21 cellular contexts compared by ENCODE assay signal in genomic region chr4:77082886-77083608, GRCh38. TPM values are rescaled to one million over a fixed set of nuclear protein-coding genes. Genes with fewer than 3 reads are reported as not detected.
DNase-seq lines count a peak whose midpoint lies in the region; ATAC-seq, FAIRE-seq and TF ChIP-seq lines count a peak whose summit lies in the region.
"Had no signal": no experiment of that assay in that cellular context is flagged by ENCODE, and none has a peak within 500 bp of the region (broad histone marks: within the 10 kb centered on the region; RNA-seq: fewer than 3 reads in every experiment).

No MANE protein-coding gene starts in this region.

- no peak overlapping the region for H3K4me3 ChIP-seq in smooth muscle cell
- H3K4me3 ChIP-seq: SJSA1 had no signal

- H3K36me3 Mint-ChIP-seq in WTC11 (no peaks in the 10 kb centered on the region), nephron progenitor cell (ENCODE audit: low read depth) (peaks cover 8% of the 10 kb centered on the region)
- H3K36me3 Mint-ChIP-seq in activated CD8-positive, alpha-beta T cell treated with anti-CD3 and anti-CD28 coated beads for 36 hours (ENCODE audit: low read depth), result peaks cover 6% of the 10 kb centered on the region

- H3K4me1 ChIP-seq in smooth muscle cell (ENCODE audit: low read depth), result no peaks in the 10 kb centered on the region
- H3K4me1 ChIP-seq: SJSA1 had no signal

- H3K79me2 ChIP-seq in smooth muscle cell (ENCODE audit: low read depth), result peaks cover 8% of the 10 kb centered on the region

- H3K4me3 Mint-ChIP-seq in WTC11, result no peak overlapping the region
- H3K4me3 Mint-ChIP-seq in nephron progenitor cell, result no peak overlapping the region
- H3K4me3 Mint-ChIP-seq in activated CD8-positive, alpha-beta T cell treated with anti-CD3 and anti-CD28 coated beads for 36 hours, result no peak overlapping the region
- H3K4me3 Mint-ChIP-seq: CD14-positive monocyte, IgD-negative memory B cell had no signal

- no peak overlapping the region for H3K9ac ChIP-seq in smooth muscle cell (ENCODE audit: low read depth)

- H3K27ac Mint-ChIP-seq in WTC11 (no peak overlapping the region), nephron progenitor cell (peak overlapping the region; percentile 47)
- no peak overlapping the region for H3K27ac Mint-ChIP-seq in activated CD8-positive, alpha-beta T cell treated with anti-CD3 and anti-CD28 coated beads for 36 hours
- H3K27ac Mint-ChIP-seq: IgD-negative memory B cell had no signal

- H3K27me3 Mint-ChIP-seq in WTC11 (ENCODE audit: low read depth), result 0 out of 2 replicates have a peak, but pooled peaks cover 2% of the 10 kb centered on the region
- peaks cover 6% of the 10 kb centered on the region for H3K27me3 Mint-ChIP-seq in nephron progenitor cell (ENCODE audit: low read depth, poor library complexity)
- H3K27me3 Mint-ChIP-seq in activated CD8-positive, alpha-beta T cell treated with anti-CD3 and anti-CD28 coated beads for 36 hours, result no peaks in the 10 kb centered on the region
- H3K27me3 Mint-ChIP-seq: IgD-negative memory B cell had no signal

- H3K9me3 Mint-ChIP-seq in WTC11, result 0 out of 2 replicates have a peak, but pooled peaks cover 4% of the 10 kb centered on the region
- H3K9me3 Mint-ChIP-seq in nephron progenitor cell, result peaks cover 7% of the 10 kb centered on the region
- H3K9me3 Mint-ChIP-seq in activated CD8-positive, alpha-beta T cell treated with anti-CD3 and anti-CD28 coated beads for 36 hours, result no peaks in the 10 kb centered on the region
- H3K9me3 Mint-ChIP-seq: IgD-negative memory B cell had no signal

- H2AFZ ChIP-seq in smooth muscle cell (ENCODE audit: low read depth), result no peak overlapping the region

- WGBS in smooth muscle cell (ENCODE audit: low lambda C conversion rate), result 92% methylated on average over 11 of the region's 11 CpGs

- peak; percentile 62 for ATAC-seq in WTC11
- ATAC-seq in activated CD8-positive, alpha-beta T cell treated with anti-CD3 and anti-CD28 coated beads for 36 hours, result no peak

- POLR2A ChIA-PET in WTC11 (lab: Charles Lee), result interaction anchor here (0.6 to 1.0 kb wide), 3 partner anchors 11 to 1383 kb away, joined by 4 to 8 read pairs (median 4); no protein-coding TSS in a partner anchor
- POLR2A ChIA-PET in activated CD8-positive, alpha-beta T cell treated with anti-CD3 and anti-CD28 coated beads for 36 hours (lab: Charles Lee), result interaction anchor here (0.6 to 1.4 kb wide), 2 partner anchors 10 to 28 kb away, joined by 3 to 4 read pairs; no protein-coding TSS in a partner anchor

- DNase-seq in GF-D8 (lab: John Stamatoyannopoulos, UW) (peak; percentile 45), MV-4-11 (lab: John Stamatoyannopoulos, UW) (peak; percentile 48), WTC11 (ENCODE audit: low spot score) (no peak), nephron progenitor cell (no peak), frontal cortex (ENCODE audit: low spot score in 2 of 2) (no peak), smooth muscle cell (lab: John Stamatoyannopoulos, UW; ENCODE audit: unreplicated experiment) (no peak)
- no peak for DNase-seq in activated CD8-positive, alpha-beta T cell treated with anti-CD3 and anti-CD28 coated beads for 36 hours
- DNase-seq in stimulated activated CD8-positive, alpha-beta memory T cell treated with anti-CD3 and anti-CD28 coated beads, Interleukin-4, amount 100 ng/mL, for 48 hours, result no peak
- DNase-seq: COR-L47, DMS153, NCI-H1092 treated with DMSO at 0.1 percent for 48 hours, NCI-H1694, NCI-H2107, NCI-H226, NCI-H69, RPMI8226, SW 1271 had no signal

- H3K9me3 ChIP-seq in smooth muscle cell (replicated peaks; ENCODE audit: low read depth), result no peaks in the 10 kb centered on the region
- H3K9me3 ChIP-seq: SJSA1 had no signal

- no peaks in the 10 kb centered on the region for H3K36me3 ChIP-seq in smooth muscle cell (ENCODE audit: low read depth)
- H3K36me3 ChIP-seq: SJSA1 had no signal

- TF ChIP-seq CTCF in WTC11 (IDR thresholded peaks at IDR 0.05) (no peak), nephron progenitor cell (IDR thresholded peaks at IDR 0.05) (no peak), smooth muscle cell (IDR thresholded peaks at IDR 0.05; ENCODE audit: borderline replicate concordance, insufficient read depth, poor library complexity, severe bottlenecking) (no peak)
- TF ChIP-seq CTCF in activated CD8-positive, alpha-beta T cell treated with anti-CD3 and anti-CD28 coated beads for 36 hours (IDR thresholded peaks at IDR 0.05), result no peak

- FAIRE-seq in frontal cortex (lab: Jason Lieb, UNC), result no peak
- FAIRE-seq: GM12891 had no signal

- H3K4me1 Mint-ChIP-seq in WTC11 (peaks cover 10% of the 10 kb centered on the region), nephron progenitor cell (peaks cover 37% of the 10 kb centered on the region)
- H3K4me1 Mint-ChIP-seq in activated CD8-positive, alpha-beta T cell treated with anti-CD3 and anti-CD28 coated beads for 36 hours (ENCODE audit: low read depth), result peaks cover 20% of the 10 kb centered on the region

- H3K27ac ChIP-seq in smooth muscle cell (ENCODE audit: low read depth), result no peak overlapping the region
- H3K27ac ChIP-seq: SJSA1 had no signal

- intact Hi-C loops in activated CD8-positive, alpha-beta T cell treated with anti-CD3 and anti-CD28 coated beads for 36 hours (cut with micrococcal nuclease), result no loop called here

- H4K20me1 ChIP-seq in smooth muscle cell (ENCODE audit: low read depth), result no peaks in the 10 kb centered on the region

- no peaks in the 10 kb centered on the region for H3K27me3 ChIP-seq in smooth muscle cell (ENCODE audit: low read depth)
- H3K27me3 ChIP-seq: SJSA1 had no signal

- CTCF ChIA-PET in WTC11 (lab: Charles Lee), result interaction anchor here (0.7 to 3.1 kb wide), 5 partner anchors 9 to 121 kb away, joined by 3 to 26 read pairs (median 5); no protein-coding TSS in a partner anchor
- CTCF ChIA-PET in activated CD8-positive, alpha-beta T cell treated with anti-CD3 and anti-CD28 coated beads for 36 hours (lab: Charles Lee), result interaction anchor here (0.8 to 4.1 kb wide), 6 partner anchors 10 to 120 kb away, joined by 3 to 39 read pairs (median 4); no protein-coding TSS in a partner anchor

- no peak overlapping the region for H3K4me2 ChIP-seq in smooth muscle cell

- no peaks in the 10 kb centered on the region for H3F3A ChIP-seq in smooth muscle cell (ENCODE audit: low read depth)

TF ChIP-seq in WTC11, 78 proteins besides CTCF, POLR2A, EP300 and RAD21:
- TF ChIP-seq SMAD3 (CRISPR knock-in tag; IDR thresholded peaks at IDR 0.05; ENCODE audit: borderline replicate concordance), result no peak
- no peak for TF ChIP-seq JUN (CRISPR knock-in tag; IDR thresholded peaks at IDR 0.05)
- TF ChIP-seq, protein P1, sequence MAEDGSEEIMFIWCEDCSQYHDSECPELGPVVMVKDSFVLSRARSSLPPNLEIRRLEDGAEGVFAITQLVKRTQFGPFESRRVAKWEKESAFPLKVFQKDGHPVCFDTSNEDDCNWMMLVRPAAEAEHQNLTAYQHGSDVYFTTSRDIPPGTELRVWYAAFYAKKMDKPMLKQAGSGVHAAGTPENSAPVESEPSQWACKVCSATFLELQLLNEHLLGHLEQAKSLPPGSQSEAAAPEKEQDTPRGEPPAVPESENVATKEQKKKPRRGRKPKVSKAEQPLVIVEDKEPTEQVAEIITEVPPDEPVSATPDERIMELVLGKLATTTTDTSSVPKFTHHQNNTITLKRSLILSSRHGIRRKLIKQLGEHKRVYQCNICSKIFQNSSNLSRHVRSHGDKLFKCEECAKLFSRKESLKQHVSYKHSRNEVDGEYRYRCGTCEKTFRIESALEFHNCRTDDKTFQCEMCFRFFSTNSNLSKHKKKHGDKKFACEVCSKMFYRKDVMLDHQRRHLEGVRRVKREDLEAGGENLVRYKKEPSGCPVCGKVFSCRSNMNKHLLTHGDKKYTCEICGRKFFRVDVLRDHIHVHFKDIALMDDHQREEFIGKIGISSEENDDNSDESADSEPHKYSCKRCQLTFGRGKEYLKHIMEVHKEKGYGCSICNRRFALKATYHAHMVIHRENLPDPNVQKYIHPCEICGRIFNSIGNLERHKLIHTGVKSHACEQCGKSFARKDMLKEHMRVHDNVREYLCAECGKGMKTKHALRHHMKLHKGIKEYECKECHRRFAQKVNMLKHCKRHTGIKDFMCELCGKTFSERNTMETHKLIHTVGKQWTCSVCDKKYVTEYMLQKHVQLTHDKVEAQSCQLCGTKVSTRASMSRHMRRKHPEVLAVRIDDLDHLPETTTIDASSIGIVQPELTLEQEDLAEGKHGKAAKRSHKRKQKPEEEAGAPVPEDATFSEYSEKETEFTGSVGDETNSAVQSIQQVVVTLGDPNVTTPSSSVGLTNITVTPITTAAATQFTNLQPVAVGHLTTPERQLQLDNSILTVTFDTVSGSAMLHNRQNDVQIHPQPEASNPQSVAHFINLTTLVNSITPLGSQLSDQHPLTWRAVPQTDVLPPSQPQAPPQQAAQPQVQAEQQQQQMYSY (CRISPR knock-in tag; IDR thresholded peaks at IDR 0.05), result no peak
- no peak for TF ChIP-seq ZNF263 (CRISPR knock-in tag; IDR thresholded peaks at IDR 0.05; ENCODE audit: low read depth)

RNA-seq across cellular contexts. Expression of gene CCNI, which starts 7.3 kb away (rescaled TPM):
- total RNA-seq in WTC11 (2021) (213 to 253 TPM (median 248 TPM) in 3 replicates), frontal cortex (460 TPM), smooth muscle cell (222 and 245 TPM in 2 replicates)
- total RNA-seq in activated CD8-positive, alpha-beta T cell treated with anti-CD3 and anti-CD28 coated beads for 36 hours, result 100 to 1,000 TPM; 257 to 272 TPM
- 205 and 230 TPM in 2 replicates for polyA plus RNA-seq in smooth muscle cell

Comparison
In these comparisons a context has a peak if more than half of its experiments do, and no peak if none do; other contexts are left out.
1. DNase-seq: peak in GF-D8 (single experiment) and MV-4-11 (single experiment); none in WTC11 (single experiment), nephron progenitor cell (single experiment), frontal cortex (0 of 2), activated CD8-positive, alpha-beta T cell treated with anti-CD3 and anti-CD28 coated beads for 36 hours (single experiment), stimulated activated CD8-positive, alpha-beta memory T cell treated with anti-CD3 and anti-CD28 coated beads, Interleukin-4, amount 100 ng/mL, for 48 hours (single experiment) and smooth muscle cell (single experiment).